32 cellular contexts compared by ENCODE assay signal in genomic region chr4:154597798-154598774, GRCh38. TPM values are rescaled to one million over a fixed set of nuclear protein-coding genes. Genes with fewer than 3 reads are reported as not detected.
"Had no signal": no experiment of that assay in that cellular context is flagged by ENCODE, and none has a peak within 500 bp of the region (broad histone marks: within the 10 kb centered on the region; RNA-seq: fewer than 3 reads in every experiment).

No MANE protein-coding gene starts in this region.

- H3K4me1 ChIP-seq: left lung, pancreas, prostate gland, sigmoid colon, spleen, suprapubic skin, tibial artery, upper lobe of right lung had no signal

- H3K27ac ChIP-seq: left lung, pancreas, prostate gland, sigmoid colon, spleen, suprapubic skin, thoracic aorta, tibial artery, upper lobe of right lung had no signal

- FAIRE-seq: keratinocyte, pancreas, small intestine, urothelium cell line had no signal

- H3K27ac Mint-ChIP-seq: mesothelial cell of epicardium; natural killer cell; nephron progenitor cell; stimulated activated effector memory CD8-positive, alpha-beta T cell treated with anti-CD3 and anti-CD28 coated beads, Interleukin-12 subunit alpha, Interleukin-12 subunit beta, amount 100 ng/mL, for 72 hours; stimulated activated naive CD8-positive, alpha-beta T cell treated with anti-CD3 and anti-CD28 coated beads, Interleukin-15, Interleukin-2, amounts not matched to agents 100 ng/mL and 50 ng/mL, for 24 hours had no signal

- H3K27me3 ChIP-seq: left lung, pancreas, sigmoid colon, suprapubic skin, tibial artery, upper lobe of right lung had no signal

- H3K36me3 Mint-ChIP-seq: mesothelial cell of epicardium; naive B cell; natural killer cell; stimulated activated effector memory CD8-positive, alpha-beta T cell treated with anti-CD3 and anti-CD28 coated beads, Interleukin-12 subunit alpha, Interleukin-12 subunit beta, amount 100 ng/mL, for 72 hours had no signal

- H3K4me3 Mint-ChIP-seq: mesothelial cell of epicardium; naive B cell; natural killer cell; nephron progenitor cell; stimulated activated effector memory CD8-positive, alpha-beta T cell treated with anti-CD3 and anti-CD28 coated beads, Interleukin-12 subunit alpha, Interleukin-12 subunit beta, amount 100 ng/mL, for 72 hours; stimulated activated naive CD8-positive, alpha-beta T cell treated with anti-CD3 and anti-CD28 coated beads, Interleukin-15, Interleukin-2, amounts not matched to agents 100 ng/mL and 50 ng/mL, for 24 hours had no signal

- ATAC-seq: left cardiac atrium; left lung; natural killer cell; pancreas; right cardiac atrium; stimulated activated effector memory CD8-positive, alpha-beta T cell treated with anti-CD3 and anti-CD28 coated beads, Interleukin-12 subunit alpha, Interleukin-12 subunit beta, amount 100 ng/mL, for 72 hours had no signal

- H3K9me3 ChIP-seq: left lung, pancreas, prostate gland, sigmoid colon, spleen, suprapubic skin, thoracic aorta, tibial artery, upper lobe of right lung had no signal

- DNase-seq: hippocampal formation; kidney glomerular epithelial cell; left cardiac atrium; left lung; mesendoderm; naive B cell; natural killer cell; nephron progenitor cell; pancreas; retina; right cardiac atrium; sigmoid colon; small intestine; spleen; stimulated activated CD4-positive, alpha-beta T cell treated with anti-CD3 and anti-CD28 coated beads, Interleukin-4, amount 100 ng/mL, for 24 hours; stimulated activated naive CD4-positive, alpha-beta T cell; tibial artery; trophoblast cell; upper lobe of right lung had no signal

- H3K4me3 ChIP-seq: left lung, lung, pancreas, prostate gland, sigmoid colon, spleen, suprapubic skin, thoracic aorta, tibial artery, upper lobe of right lung had no signal

- H3K36me3 ChIP-seq: left lung, pancreas, prostate gland, sigmoid colon, spleen, suprapubic skin, thoracic aorta, tibial artery, upper lobe of right lung had no signal

- H3K9me3 Mint-ChIP-seq: mesothelial cell of epicardium; naive B cell; natural killer cell; nephron progenitor cell; stimulated activated effector memory CD8-positive, alpha-beta T cell treated with anti-CD3 and anti-CD28 coated beads, Interleukin-12 subunit alpha, Interleukin-12 subunit beta, amount 100 ng/mL, for 72 hours; stimulated activated naive CD8-positive, alpha-beta T cell treated with anti-CD3 and anti-CD28 coated beads, Interleukin-15, Interleukin-2, amounts not matched to agents 100 ng/mL and 50 ng/mL, for 24 hours had no signal

- H3K4me1 Mint-ChIP-seq: naive B cell; natural killer cell; nephron progenitor cell; stimulated activated effector memory CD8-positive, alpha-beta T cell treated with anti-CD3 and anti-CD28 coated beads, Interleukin-12 subunit alpha, Interleukin-12 subunit beta, amount 100 ng/mL, for 72 hours had no signal

RNA-seq across cellular contexts. Expression of gene FGA, which starts 7.5 kb away (rescaled TPM):
- total RNA-seq: lower leg skin, mesothelial cell of epicardium, mononuclear cell, natural killer cell, omental fat pad, sigmoid colon, subcutaneous adipose tissue, thoracic aorta had no signal
- polyA plus RNA-seq: keratinocyte had no signal

RNA-seq across cellular contexts. Expression of gene FGG, which starts 14.4 kb away (rescaled TPM):
- total RNA-seq: lower leg skin, mononuclear cell, natural killer cell, prostate gland, sigmoid colon, subcutaneous adipose tissue, thoracic aorta had no signal

RNA-seq across cellular contexts. Expression of gene FGB, which starts 35.3 kb away (rescaled TPM):
- total RNA-seq: lower leg skin, mononuclear cell, natural killer cell, omental fat pad, prostate gland, sigmoid colon, subcutaneous adipose tissue, thoracic aorta had no signal
- polyA plus RNA-seq: keratinocyte had no signal
